In the genomic region with DNA sequence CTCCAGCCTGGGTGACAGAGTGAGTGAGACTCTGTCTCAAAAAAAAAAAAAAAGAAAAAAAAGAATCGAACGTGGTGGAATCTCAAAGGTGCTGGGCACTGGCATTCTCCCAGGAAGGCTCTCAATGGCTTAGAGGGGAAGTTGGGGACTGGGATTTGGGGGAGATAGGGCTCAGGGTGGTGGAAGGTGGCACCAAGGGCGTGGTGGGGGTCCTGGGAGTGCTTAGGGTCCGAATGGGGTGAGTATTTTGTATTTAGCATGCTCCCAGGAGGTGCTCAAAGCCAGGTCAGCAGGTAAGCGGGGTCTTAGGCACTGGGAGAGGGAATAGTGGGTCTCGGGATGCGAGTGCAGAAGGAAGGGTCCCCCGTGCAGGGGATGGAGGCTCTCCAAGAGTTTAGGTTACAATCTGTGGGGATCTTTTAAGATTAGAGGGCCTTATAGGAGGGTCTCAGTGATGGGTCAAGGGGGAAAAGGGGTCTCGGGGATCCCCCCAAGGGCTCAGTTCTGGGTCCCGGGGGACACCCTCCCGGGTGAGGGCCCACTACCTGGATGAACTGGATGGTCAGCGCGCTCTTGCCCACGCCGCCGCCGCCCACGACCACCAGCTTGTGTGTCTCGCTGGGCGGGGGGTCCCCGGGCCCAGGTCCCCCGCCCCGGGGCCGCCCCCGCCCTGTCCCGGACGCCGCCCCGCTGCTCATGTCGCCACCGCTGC, we compare ENCODE assay signal across 8 cellular contexts. TPM values are rescaled to one million over a fixed set of nuclear protein-coding genes. Genes with fewer than 3 reads are reported as not detected.
A peak's percentile ranks its signal among the peaks of the same experiment; 100 is the strongest.
DNase-seq lines count a peak whose midpoint lies in the region; ATAC-seq and TF ChIP-seq lines count a peak whose summit lies in the region.

No MANE protein-coding gene starts in this region.

- H3K9me3 Mint-ChIP-seq in CD4-positive, alpha-beta memory T cell = peaks cover 0 to 2% (median 0%) of the 10 kb centered on the region in 8 donors
- H3K9me3 Mint-ChIP-seq in endodermal cell = no peaks in the 10 kb centered on the region

- CTCF ChIA-PET in CD4-positive, alpha-beta memory T cell (lab: Charles Lee; ENCODE audit: partially characterized antibody) = interaction anchor here (0.7 to 2.9 kb wide), 14 partner anchors 8 to 174 kb away, joined by 3 to 22 read pairs (median 4); partner anchors contain the start of genes FUZ, NOSIP, PRMT1 and PRR12
- CTCF ChIA-PET in OCI-LY7 (lab: Charles Lee; ENCODE audit: unreplicated experiment) = interaction anchor here (0.5 to 1.7 kb wide), 3 partner anchors 37 to 289 kb away, joined by 4 to 5 read pairs (median 5); no protein-coding TSS in a partner anchor

- TF ChIP-seq CTCF in OCI-LY7 (conservative IDR thresholded peaks at IDR 0.05; ENCODE audit: low read length) (no peak), endodermal cell (conservative IDR thresholded peaks at IDR 0.05) (no peak), neutrophil (IDR thresholded peaks at IDR 0.05) (no peak)

- peaks cover 28% of the 10 kb centered on the region for H3K79me2 ChIP-seq in OCI-LY7 (ENCODE audit: insufficient read depth, low read depth, low read length)

- intact Hi-C loops in CD4-positive, alpha-beta memory T cell (cut with micrococcal nuclease) = loop anchor here (1.0 to 5.0 kb wide), 9 partner anchors 38 to 1317 kb away; partner anchors contain the start of genes AKT1S1, ALDH16A1, GYS1 and LMTK3
- intact Hi-C loops in OCI-LY7 (cut with micrococcal nuclease; ENCODE audit: unreplicated experiment) = loop anchor here (1.0 to 2.0 kb wide), 2 partner anchors 37 to 49 kb away; partner anchors contain the start of gene PRR12

- H3K4me3 ChIP-seq in CD4-positive, alpha-beta memory T cell (ENCODE audit: low read length in 2 of 2) = peak overlapping the region in 1 of 2 donors; percentile 42
- peak overlapping the region; percentile 68 for H3K4me3 ChIP-seq in OCI-LY7 (ENCODE audit: low read depth, low read length, poor library complexity, severe bottlenecking)
- peak overlapping the region; percentile 71 for H3K4me3 ChIP-seq in endodermal cell (ENCODE audit: low read length)
- H3K4me3 ChIP-seq in neutrophil (ENCODE audit: low read depth in 1 of 2, low read length in 1 of 2) = peak overlapping the region; percentile 91 to 93

- no peaks in the 10 kb centered on the region for H3K9me3 ChIP-seq in CD4-positive, alpha-beta memory T cell (ENCODE audit: control insufficient read depth in 1 of 2, low read length in 2 of 2)
- H3K9me3 ChIP-seq in OCI-LY7 (ENCODE audit: low read length) (no peaks in the 10 kb centered on the region), endodermal cell (ENCODE audit: control insufficient read depth, low read length) (no peaks in the 10 kb centered on the region), neutrophil (no peaks in the 10 kb centered on the region)

- 8 to 10% methylated on average over 7 to 31 of the region's 31 CpGs for WGBS in endodermal cell (ENCODE audit: insufficient coverage in 1 of 2, insufficient read length in 1 of 2), 2 experiments

- POLR2A ChIA-PET in CD4-positive, alpha-beta memory T cell (lab: Charles Lee; ENCODE audit: partially characterized antibody) = interaction anchor here (0.6 to 5.0 kb wide), 26 partner anchors 8 to 646 kb away, joined by 3 to 146 read pairs (median 8); partner anchors contain the start of genes AKT1S1, ALDH16A1, BCL2L12 and FLT3LG
- POLR2A ChIA-PET in OCI-LY7 (lab: Charles Lee) = interaction anchor here (0.8 to 1.6 kb wide), 7 partner anchors 22 to 145 kb away, joined by 3 to 18 read pairs (median 4); partner anchors contain the start of genes CPT1C and PRR12

- no peaks in the 10 kb centered on the region for H3K36me3 ChIP-seq in CD4-positive, alpha-beta memory T cell (ENCODE audit: insufficient read depth, low read length)
- H3K36me3 ChIP-seq in OCI-LY7 (ENCODE audit: insufficient read depth, low read length) (no peaks in the 10 kb centered on the region), endodermal cell (ENCODE audit: control insufficient read depth, insufficient read depth, low read length) (peaks cover 6% of the 10 kb centered on the region), neutrophil (no peaks in the 10 kb centered on the region)

- H3K27me3 ChIP-seq in CD4-positive, alpha-beta memory T cell (ENCODE audit: insufficient read depth, low read length) = no peaks in the 10 kb centered on the region
- no peaks in the 10 kb centered on the region for H3K27me3 ChIP-seq in endodermal cell (ENCODE audit: control insufficient read depth, insufficient read depth, low read length, poor library complexity, severe bottlenecking)
- H3K27me3 ChIP-seq in neutrophil = peaks cover 46% of the 10 kb centered on the region

- H2AFZ ChIP-seq in OCI-LY7 (ENCODE audit: low read length) = peak overlapping the region; percentile 46; the same call in 1 of the 2 replicates

- peaks cover 55% of the 10 kb centered on the region for H3K4me1 ChIP-seq in CD4-positive, alpha-beta memory T cell (ENCODE audit: insufficient read depth, low read length)
- H3K4me1 ChIP-seq in OCI-LY7 (ENCODE audit: insufficient read depth, low read length, poor library complexity, severe bottlenecking) = peaks cover 21% of the 10 kb centered on the region
- peaks cover 4% of the 10 kb centered on the region for H3K4me1 ChIP-seq in endodermal cell (ENCODE audit: control insufficient read depth, insufficient read depth, low read length)
- H3K4me1 ChIP-seq in neutrophil (ENCODE audit: control insufficient read depth in 1 of 2, insufficient read depth in 1 of 2, low read depth in 1 of 2, low read length in 1 of 2) = peaks cover 41 to 42% of the 10 kb centered on the region in 2 experiments

- no peaks in the 10 kb centered on the region for H3K9me2 ChIP-seq in OCI-LY7 (ENCODE audit: insufficient read depth, low read length)

- peaks cover 43 to 73% (median 56%) of the 10 kb centered on the region in 4 donors for H3K4me1 Mint-ChIP-seq in CD4-positive, alpha-beta memory T cell
- peaks cover 43% of the 10 kb centered on the region for H3K4me1 Mint-ChIP-seq in endodermal cell

- H3K4me3 Mint-ChIP-seq in CD4-positive, alpha-beta memory T cell = peak overlapping the region; percentile 80 to 95 (median 90)
- H3K4me3 Mint-ChIP-seq in endodermal cell = peak overlapping the region; percentile 99

- H3K27ac Mint-ChIP-seq in CD4-positive, alpha-beta memory T cell = peak overlapping the region; percentile 81 to 100 (median 97)
- peak overlapping the region; percentile 72 for H3K27ac Mint-ChIP-seq in endodermal cell

- no peak for DNase-seq in CD4-positive, alpha-beta memory T cell
- no peak for DNase-seq in OCI-LY7 (ENCODE audit: low spot score)
- peak; percentile 65 for DNase-seq in endodermal cell
- no peak for DNase-seq in NCI-H1105 treated with DMSO at 0.1 percent for 48 hours (lab: John Stamatoyannopoulos, UW)
- DNase-seq in mucosa of gallbladder (ENCODE audit: low spot score) = no peak

- H3K27me3 Mint-ChIP-seq in CD4-positive, alpha-beta memory T cell = no peaks in the 10 kb centered on the region
- peaks cover 18% of the 10 kb centered on the region for H3K27me3 Mint-ChIP-seq in endodermal cell (ENCODE audit: insufficient read depth)

- ATAC-seq in HG02763 (IDR thresholded peaks at IDR 0.05; ENCODE audit: unreplicated experiment) (no peak), GM21526 (IDR thresholded peaks at IDR 0.05; ENCODE audit: low FRiP score, unreplicated experiment) (no peak)

- no peaks in the 10 kb centered on the region; the same call in 1 of the 2 replicates for H4K20me1 ChIP-seq in OCI-LY7 (ENCODE audit: insufficient read depth, low read length)

- peak overlapping the region; percentile 18 for H3K9ac ChIP-seq in endodermal cell (ENCODE audit: extremely low read depth, low read length, poor library complexity, severe bottlenecking)

- H3K27ac ChIP-seq in CD4-positive, alpha-beta memory T cell (ENCODE audit: low read depth, low read length) = peak overlapping the region; percentile 97
- no peak overlapping the region for H3K27ac ChIP-seq in OCI-LY7 (ENCODE audit: low read depth, low read length, poor library complexity, severe bottlenecking)
- no peak overlapping the region for H3K27ac ChIP-seq in endodermal cell (ENCODE audit: low read depth, low read length)
- H3K27ac ChIP-seq in neutrophil = peak overlapping the region; percentile 96

- BruUV-seq in OCI-LY7 (replicated peaks; lab: Mats Ljungman, UMichigan) = no TSS peak

- H3K36me3 Mint-ChIP-seq in CD4-positive, alpha-beta memory T cell = peaks cover 3 to 14% of the 10 kb centered on the region in 2 donors
- peaks cover 7% of the 10 kb centered on the region for H3K36me3 Mint-ChIP-seq in endodermal cell (ENCODE audit: low read depth)

- peak overlapping the region; percentile 90 for H3K4me2 ChIP-seq in OCI-LY7 (ENCODE audit: low read length)

RNA-seq across cellular contexts. Expression of gene RRAS, which starts 0.4 kb away (rescaled TPM):
- total RNA-seq in CD4-positive, alpha-beta memory T cell = 10 to 100 TPM; 12.0 to 13.4 TPM
- polyA plus RNA-seq in CD4-positive, alpha-beta memory T cell = 10 to 100 TPM; 28.0 to 32.1 TPM
- 3.4 and 4.7 TPM in 2 replicates for total RNA-seq in OCI-LY7 (2014; rRNA removed; shearing (Covaris generic))
- total RNA-seq in OCI-LY7 (2022) (5.4 and 5.5 TPM in 2 replicates), endodermal cell (1 to 10 TPM; 5.8 to 7.3 TPM), mucosa of gallbladder (96.1 TPM)
- 18.7 TPM for polyA plus RNA-seq in endodermal cell (2013, experiment 1 of 2)
- 22.4 TPM for polyA plus RNA-seq in endodermal cell (2013, experiment 2 of 2)

RNA-seq across cellular contexts. Expression of gene SCAF1, which starts 2.5 kb away (rescaled TPM):
- 10 to 100 TPM; 60.5 to 62.7 TPM for total RNA-seq in CD4-positive, alpha-beta memory T cell
- 1 to 10 TPM in 1 of 2 donors, not detected in 1; 4.0 TPM for polyA plus RNA-seq in CD4-positive, alpha-beta memory T cell
- 12.4 and 15.0 TPM in 2 replicates for total RNA-seq in OCI-LY7 (2014; rRNA removed; shearing (Covaris generic))
- 43.4 and 44.0 TPM in 2 replicates for total RNA-seq in OCI-LY7 (2022)
- total RNA-seq in endodermal cell = 10 to 100 TPM; 84.8 to 94.5 TPM
- polyA plus RNA-seq in endodermal cell (2013, experiment 1 of 2) = 44.7 TPM
- polyA plus RNA-seq in endodermal cell (2013, experiment 2 of 2) = 40.4 TPM
- 86.0 TPM for total RNA-seq in mucosa of gallbladder

RNA-seq across cellular contexts. Expression of gene IRF3, which starts 26.1 kb away (rescaled TPM):
- total RNA-seq in CD4-positive, alpha-beta memory T cell = 100 to 1,000 TPM; 366 to 386 TPM
- 10 to 100 TPM; 64.1 to 72.8 TPM for polyA plus RNA-seq in CD4-positive, alpha-beta memory T cell
- 116 and 117 TPM in 2 replicates for total RNA-seq in OCI-LY7 (2014; rRNA removed; shearing (Covaris generic))
- 96.6 and 98.5 TPM in 2 replicates for total RNA-seq in OCI-LY7 (2022)
- total RNA-seq in endodermal cell = 100 to 1,000 TPM; 127 to 128 TPM
- 58.7 TPM for polyA plus RNA-seq in endodermal cell (2013, experiment 1 of 2)
- polyA plus RNA-seq in endodermal cell (2013, experiment 2 of 2) = 66.6 TPM
- 174 TPM for total RNA-seq in mucosa of gallbladder

RNA-seq across cellular contexts. Expression of gene BCL2L12, which starts 26.2 kb away (rescaled TPM):
- total RNA-seq in CD4-positive, alpha-beta memory T cell = 10 to 100 TPM; 21.9 to 22.1 TPM
- polyA plus RNA-seq in CD4-positive, alpha-beta memory T cell = 10 to 100 TPM; 16.3 to 17.2 TPM
- 38.9 and 41.3 TPM in 2 replicates for total RNA-seq in OCI-LY7 (2014; rRNA removed; shearing (Covaris generic))
- total RNA-seq in OCI-LY7 (2022) = 65.4 and 75.5 TPM in 2 replicates
- total RNA-seq in endodermal cell = 100 to 1,000 TPM in 1 of 2 donors, 10 to 100 TPM in 1; 91.8 to 101 TPM
- 81.0 TPM for polyA plus RNA-seq in endodermal cell (2013, experiment 1 of 2)
- polyA plus RNA-seq in endodermal cell (2013, experiment 2 of 2) = 68.6 TPM
- 18.9 TPM for total RNA-seq in mucosa of gallbladder

RNA-seq across cellular contexts. Expression of gene PRMT1, which starts 37.5 kb away (rescaled TPM):
- total RNA-seq in CD4-positive, alpha-beta memory T cell = 10 to 100 TPM; 76.6 to 92.9 TPM
- polyA plus RNA-seq in CD4-positive, alpha-beta memory T cell = 100 to 1,000 TPM; 140 to 213 TPM
- total RNA-seq in OCI-LY7 (2014; rRNA removed; shearing (Covaris generic)) = 403 and 412 TPM in 2 replicates
- total RNA-seq in OCI-LY7 (2022) (266 and 285 TPM in 2 replicates), endodermal cell (100 to 1,000 TPM; 343 to 362 TPM), mucosa of gallbladder (103 TPM)
- 417 TPM for polyA plus RNA-seq in endodermal cell (2013, experiment 1 of 2)
- 408 TPM for polyA plus RNA-seq in endodermal cell (2013, experiment 2 of 2)

Comparison
In these comparisons a context has a peak if more than half of its experiments do, and no peak if none do; other contexts are left out.
1. H3K27ac ChIP-seq: peak in CD4-positive, alpha-beta memory T cell (single experiment) and neutrophil (single experiment); none in OCI-LY7 (single experiment) and endodermal cell (single experiment).